Comparison of ENCODE assay signal across 1 cellular context in the genomic region with DNA sequence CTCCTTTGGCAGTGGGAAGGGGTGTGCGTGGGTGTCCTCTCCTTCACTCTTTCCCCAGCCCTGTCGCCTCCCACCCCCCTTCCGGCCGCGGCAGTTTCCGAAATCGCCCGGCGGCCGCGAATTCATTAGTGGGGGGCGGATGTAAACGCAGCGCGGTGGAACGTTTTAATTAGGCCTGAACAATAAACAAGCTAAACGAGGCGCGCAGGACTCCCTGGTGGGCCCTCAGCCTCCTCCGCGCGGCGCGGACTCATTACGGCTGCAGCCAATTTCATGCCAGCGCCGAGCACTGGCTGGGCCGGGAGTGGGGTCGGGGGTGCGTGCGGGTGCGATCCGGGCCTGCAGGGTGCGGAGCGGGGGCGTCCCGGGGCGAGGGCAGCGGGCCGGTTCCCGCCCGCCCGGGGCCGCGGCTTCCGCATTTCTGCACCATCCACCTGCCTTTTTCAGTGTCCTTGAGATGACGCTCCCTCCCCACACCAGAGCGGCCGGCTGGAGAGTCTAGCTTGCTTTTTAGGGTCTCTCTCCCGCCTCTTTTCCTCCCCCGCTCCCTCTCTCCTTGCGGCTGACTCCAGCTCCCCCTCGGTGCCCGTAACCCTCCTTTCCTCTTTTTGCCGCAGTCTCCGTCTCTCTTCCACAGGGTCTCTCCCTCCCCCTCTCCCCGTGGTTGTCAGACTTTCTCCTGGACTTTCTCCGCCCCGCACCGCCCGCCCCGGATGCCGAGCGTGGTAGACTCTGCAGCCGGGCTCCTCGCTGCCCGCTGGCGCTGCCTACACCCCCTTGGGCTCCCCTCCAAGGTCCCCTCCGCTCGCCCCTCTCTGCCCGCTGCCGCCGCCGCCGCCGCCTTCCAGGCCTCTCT.
TF ChIP-seq lines count a peak whose summit lies in the region.

A gene (minus strand): TSS at position 644 of the 856 bp plus-strand sequence.

TF ChIP-seq in GM12878, 131 proteins besides CTCF, POLR2A, EP300 and RAD21 (continued from another document and continues in another):
- TF ChIP-seq, protein P1, sequence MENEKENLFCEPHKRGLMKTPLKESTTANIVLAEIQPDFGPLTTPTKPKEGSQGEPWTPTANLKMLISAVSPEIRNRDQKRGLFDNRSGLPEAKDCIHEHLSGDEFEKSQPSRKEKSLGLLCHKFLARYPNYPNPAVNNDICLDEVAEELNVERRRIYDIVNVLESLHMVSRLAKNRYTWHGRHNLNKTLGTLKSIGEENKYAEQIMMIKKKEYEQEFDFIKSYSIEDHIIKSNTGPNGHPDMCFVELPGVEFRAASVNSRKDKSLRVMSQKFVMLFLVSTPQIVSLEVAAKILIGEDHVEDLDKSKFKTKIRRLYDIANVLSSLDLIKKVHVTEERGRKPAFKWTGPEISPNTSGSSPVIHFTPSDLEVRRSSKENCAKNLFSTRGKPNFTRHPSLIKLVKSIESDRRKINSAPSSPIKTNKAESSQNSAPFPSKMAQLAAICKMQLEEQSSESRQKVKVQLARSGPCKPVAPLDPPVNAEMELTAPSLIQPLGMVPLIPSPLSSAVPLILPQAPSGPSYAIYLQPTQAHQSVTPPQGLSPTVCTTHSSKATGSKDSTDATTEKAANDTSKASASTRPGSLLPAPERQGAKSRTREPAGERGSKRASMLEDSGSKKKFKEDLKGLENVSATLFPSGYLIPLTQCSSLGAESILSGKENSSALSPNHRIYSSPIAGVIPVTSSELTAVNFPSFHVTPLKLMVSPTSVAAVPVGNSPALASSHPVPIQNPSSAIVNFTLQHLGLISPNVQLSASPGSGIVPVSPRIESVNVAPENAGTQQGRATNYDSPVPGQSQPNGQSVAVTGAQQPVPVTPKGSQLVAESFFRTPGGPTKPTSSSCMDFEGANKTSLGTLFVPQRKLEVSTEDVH (IDR thresholded peaks at IDR 0.05; ENCODE audit: low read depth, partially characterized antibody), result no peak
- TF ChIP-seq SUZ12 (IDR thresholded peaks at IDR 0.05; ENCODE audit: unreplicated experiment) (no peak), GABPA (IDR thresholded peaks at IDR 0.05; ENCODE audit: low read depth) (no peak), NFXL1 (IDR thresholded peaks at IDR 0.05; ENCODE audit: borderline replicate concordance) (no peak), TCF12 (IDR thresholded peaks at IDR 0.05; ENCODE audit: low read depth, low read length) (no peak), FOS (IDR thresholded peaks at IDR 0.05; ENCODE audit: borderline replicate concordance, extremely low read depth, insufficient read length) (no peak), YY1 (IDR thresholded peaks at IDR 0.05; ENCODE audit: low read depth, low read length) (no peak), HDAC2 (IDR thresholded peaks at IDR 0.05) (no peak), BCL11A (IDR thresholded peaks at IDR 0.05; ENCODE audit: low read depth, low read length) (peak; percentile 97), FOXK2 (IDR thresholded peaks at IDR 0.05) (no peak; the same call in 1 of the 2 replicates), RUNX3 (IDR thresholded peaks at IDR 0.05; ENCODE audit: low read length) (no peak), ZBED1 (IDR thresholded peaks at IDR 0.05; ENCODE audit: borderline replicate concordance) (no peak; the same call in 1 of the 2 replicates), BACH1 (IDR thresholded peaks at IDR 0.05; ENCODE audit: borderline replicate concordance) (peak; percentile 71), HDGF (IDR thresholded peaks at IDR 0.05) (peak; percentile 78), BRCA1 (IDR thresholded peaks at IDR 0.05; ENCODE audit: low read depth, low read length) (no peak), CBFB (IDR thresholded peaks at IDR 0.05; ENCODE audit: low read depth) (no peak), MYB (IDR thresholded peaks at IDR 0.05; ENCODE audit: borderline replicate concordance, low read depth, low read length) (no peak), SREBF1 (IDR thresholded peaks at IDR 0.05; ENCODE audit: low read length) (no peak), BHLHE40 (IDR thresholded peaks at IDR 0.05; ENCODE audit: borderline replicate concordance in 1 of 2, low read depth in 2 of 2, low read length in 1 of 2) (peak in 1 of 2 experiments; percentile 58; a peak in 2 of 4 replicates), ZZZ3 (IDR thresholded peaks at IDR 0.05; ENCODE audit: control insufficient read depth, insufficient read length, low read depth) (no peak), CHD2 (IDR thresholded peaks at IDR 0.05; ENCODE audit: borderline replicate concordance, low read depth, low read length) (peak; percentile 44; the same call in 1 of the 2 replicates), GATAD2B (conservative IDR thresholded peaks at IDR 0.05; ENCODE audit: low read depth) (peak; percentile 94), NBN (IDR thresholded peaks at IDR 0.05) (peak; percentile 81), MXI1 (IDR thresholded peaks at IDR 0.05; ENCODE audit: low read depth, low read length) (peak; percentile 43; the same call in 1 of the 2 replicates), STAT1 (conservative IDR thresholded peaks at IDR 0.05) (no peak)
- TF ChIP-seq, protein P2, sequence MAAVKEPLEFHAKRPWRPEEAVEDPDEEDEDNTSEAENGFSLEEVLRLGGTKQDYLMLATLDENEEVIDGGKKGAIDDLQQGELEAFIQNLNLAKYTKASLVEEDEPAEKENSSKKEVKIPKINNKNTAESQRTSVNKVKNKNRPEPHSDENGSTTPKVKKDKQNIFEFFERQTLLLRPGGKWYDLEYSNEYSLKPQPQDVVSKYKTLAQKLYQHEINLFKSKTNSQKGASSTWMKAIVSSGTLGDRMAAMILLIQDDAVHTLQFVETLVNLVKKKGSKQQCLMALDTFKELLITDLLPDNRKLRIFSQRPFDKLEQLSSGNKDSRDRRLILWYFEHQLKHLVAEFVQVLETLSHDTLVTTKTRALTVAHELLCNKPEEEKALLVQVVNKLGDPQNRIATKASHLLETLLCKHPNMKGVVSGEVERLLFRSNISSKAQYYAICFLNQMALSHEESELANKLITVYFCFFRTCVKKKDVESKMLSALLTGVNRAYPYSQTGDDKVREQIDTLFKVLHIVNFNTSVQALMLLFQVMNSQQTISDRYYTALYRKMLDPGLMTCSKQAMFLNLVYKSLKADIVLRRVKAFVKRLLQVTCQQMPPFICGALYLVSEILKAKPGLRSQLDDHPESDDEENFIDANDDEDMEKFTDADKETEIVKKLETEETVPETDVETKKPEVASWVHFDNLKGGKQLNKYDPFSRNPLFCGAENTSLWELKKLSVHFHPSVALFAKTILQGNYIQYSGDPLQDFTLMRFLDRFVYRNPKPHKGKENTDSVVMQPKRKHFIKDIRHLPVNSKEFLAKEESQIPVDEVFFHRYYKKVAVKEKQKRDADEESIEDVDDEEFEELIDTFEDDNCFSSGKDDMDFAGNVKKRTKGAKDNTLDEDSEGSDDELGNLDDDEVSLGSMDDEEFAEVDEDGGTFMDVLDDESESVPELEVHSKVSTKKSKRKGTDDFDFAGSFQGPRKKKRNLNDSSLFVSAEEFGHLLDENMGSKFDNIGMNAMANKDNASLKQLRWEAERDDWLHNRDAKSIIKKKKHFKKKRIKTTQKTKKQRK (IDR thresholded peaks at IDR 0.05; ENCODE audit: low read depth, low read length), result no peak
- TF ChIP-seq, protein P3, sequence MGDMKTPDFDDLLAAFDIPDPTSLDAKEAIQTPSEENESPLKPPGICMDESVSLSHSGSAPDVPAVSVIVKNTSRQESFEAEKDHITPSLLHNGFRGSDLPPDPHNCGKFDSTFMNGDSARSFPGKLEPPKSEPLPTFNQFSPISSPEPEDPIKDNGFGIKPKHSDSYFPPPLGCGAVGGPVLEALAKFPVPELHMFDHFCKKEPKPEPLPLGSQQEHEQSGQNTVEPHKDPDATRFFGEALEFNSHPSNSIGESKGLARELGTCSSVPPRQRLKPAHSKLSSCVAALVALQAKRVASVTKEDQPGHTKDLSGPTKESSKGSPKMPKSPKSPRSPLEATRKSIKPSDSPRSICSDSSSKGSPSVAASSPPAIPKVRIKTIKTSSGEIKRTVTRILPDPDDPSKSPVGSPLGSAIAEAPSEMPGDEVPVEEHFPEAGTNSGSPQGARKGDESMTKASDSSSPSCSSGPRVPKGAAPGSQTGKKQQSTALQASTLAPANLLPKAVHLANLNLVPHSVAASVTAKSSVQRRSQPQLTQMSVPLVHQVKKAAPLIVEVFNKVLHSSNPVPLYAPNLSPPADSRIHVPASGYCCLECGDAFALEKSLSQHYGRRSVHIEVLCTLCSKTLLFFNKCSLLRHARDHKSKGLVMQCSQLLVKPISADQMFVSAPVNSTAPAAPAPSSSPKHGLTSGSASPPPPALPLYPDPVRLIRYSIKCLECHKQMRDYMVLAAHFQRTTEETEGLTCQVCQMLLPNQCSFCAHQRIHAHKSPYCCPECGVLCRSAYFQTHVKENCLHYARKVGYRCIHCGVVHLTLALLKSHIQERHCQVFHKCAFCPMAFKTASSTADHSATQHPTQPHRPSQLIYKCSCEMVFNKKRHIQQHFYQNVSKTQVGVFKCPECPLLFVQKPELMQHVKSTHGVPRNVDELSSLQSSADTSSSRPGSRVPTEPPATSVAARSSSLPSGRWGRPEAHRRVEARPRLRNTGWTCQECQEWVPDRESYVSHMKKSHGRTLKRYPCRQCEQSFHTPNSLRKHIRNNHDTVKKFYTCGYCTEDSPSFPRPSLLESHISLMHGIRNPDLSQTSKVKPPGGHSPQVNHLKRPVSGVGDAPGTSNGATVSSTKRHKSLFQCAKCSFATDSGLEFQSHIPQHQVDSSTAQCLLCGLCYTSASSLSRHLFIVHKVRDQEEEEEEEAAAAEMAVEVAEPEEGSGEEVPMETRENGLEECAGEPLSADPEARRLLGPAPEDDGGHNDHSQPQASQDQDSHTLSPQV (IDR thresholded peaks at IDR 0.05), result 0 out of 2 replicates have a peak, but pooled peaks have one; percentile 22
- TF ChIP-seq, protein P4, sequence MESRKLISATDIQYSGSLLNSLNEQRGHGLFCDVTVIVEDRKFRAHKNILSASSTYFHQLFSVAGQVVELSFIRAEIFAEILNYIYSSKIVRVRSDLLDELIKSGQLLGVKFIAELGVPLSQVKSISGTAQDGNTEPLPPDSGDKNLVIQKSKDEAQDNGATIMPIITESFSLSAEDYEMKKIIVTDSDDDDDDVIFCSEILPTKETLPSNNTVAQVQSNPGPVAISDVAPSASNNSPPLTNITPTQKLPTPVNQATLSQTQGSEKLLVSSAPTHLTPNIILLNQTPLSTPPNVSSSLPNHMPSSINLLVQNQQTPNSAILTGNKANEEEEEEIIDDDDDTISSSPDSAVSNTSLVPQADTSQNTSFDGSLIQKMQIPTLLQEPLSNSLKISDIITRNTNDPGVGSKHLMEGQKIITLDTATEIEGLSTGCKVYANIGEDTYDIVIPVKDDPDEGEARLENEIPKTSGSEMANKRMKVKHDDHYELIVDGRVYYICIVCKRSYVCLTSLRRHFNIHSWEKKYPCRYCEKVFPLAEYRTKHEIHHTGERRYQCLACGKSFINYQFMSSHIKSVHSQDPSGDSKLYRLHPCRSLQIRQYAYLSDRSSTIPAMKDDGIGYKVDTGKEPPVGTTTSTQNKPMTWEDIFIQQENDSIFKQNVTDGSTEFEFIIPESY (IDR thresholded peaks at IDR 0.05), result 0 out of 2 replicates have a peak, but pooled peaks have one; percentile 49
- TF ChIP-seq, protein P5, sequence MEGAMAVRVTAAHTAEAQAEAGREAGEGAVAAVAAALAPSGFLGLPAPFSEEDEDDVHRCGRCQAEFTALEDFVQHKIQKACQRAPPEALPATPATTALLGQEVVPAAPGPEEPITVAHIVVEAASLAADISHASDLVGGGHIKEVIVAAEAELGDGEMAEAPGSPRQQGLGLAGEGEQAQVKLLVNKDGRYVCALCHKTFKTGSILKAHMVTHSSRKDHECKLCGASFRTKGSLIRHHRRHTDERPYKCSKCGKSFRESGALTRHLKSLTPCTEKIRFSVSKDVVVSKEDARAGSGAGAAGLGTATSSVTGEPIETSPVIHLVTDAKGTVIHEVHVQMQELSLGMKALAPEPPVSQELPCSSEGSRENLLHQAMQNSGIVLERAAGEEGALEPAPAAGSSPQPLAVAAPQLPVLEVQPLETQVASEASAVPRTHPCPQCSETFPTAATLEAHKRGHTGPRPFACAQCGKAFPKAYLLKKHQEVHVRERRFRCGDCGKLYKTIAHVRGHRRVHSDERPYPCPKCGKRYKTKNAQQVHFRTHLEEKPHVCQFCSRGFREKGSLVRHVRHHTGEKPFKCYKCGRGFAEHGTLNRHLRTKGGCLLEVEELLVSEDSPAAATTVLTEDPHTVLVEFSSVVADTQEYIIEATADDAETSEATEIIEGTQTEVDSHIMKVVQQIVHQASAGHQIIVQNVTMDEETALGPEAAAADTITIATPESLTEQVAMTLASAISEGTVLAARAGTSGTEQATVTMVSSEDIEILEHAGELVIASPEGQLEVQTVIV (IDR thresholded peaks at IDR 0.05; ENCODE audit: borderline replicate concordance, partially characterized antibody), result no peak
- TF ChIP-seq, protein P6, sequence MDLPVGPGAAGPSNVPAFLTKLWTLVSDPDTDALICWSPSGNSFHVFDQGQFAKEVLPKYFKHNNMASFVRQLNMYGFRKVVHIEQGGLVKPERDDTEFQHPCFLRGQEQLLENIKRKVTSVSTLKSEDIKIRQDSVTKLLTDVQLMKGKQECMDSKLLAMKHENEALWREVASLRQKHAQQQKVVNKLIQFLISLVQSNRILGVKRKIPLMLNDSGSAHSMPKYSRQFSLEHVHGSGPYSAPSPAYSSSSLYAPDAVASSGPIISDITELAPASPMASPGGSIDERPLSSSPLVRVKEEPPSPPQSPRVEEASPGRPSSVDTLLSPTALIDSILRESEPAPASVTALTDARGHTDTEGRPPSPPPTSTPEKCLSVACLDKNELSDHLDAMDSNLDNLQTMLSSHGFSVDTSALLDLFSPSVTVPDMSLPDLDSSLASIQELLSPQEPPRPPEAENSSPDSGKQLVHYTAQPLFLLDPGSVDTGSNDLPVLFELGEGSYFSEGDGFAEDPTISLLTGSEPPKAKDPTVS (IDR thresholded peaks at IDR 0.05; ENCODE audit: low read depth, low read length), result no peak
- TF ChIP-seq, protein P7, sequence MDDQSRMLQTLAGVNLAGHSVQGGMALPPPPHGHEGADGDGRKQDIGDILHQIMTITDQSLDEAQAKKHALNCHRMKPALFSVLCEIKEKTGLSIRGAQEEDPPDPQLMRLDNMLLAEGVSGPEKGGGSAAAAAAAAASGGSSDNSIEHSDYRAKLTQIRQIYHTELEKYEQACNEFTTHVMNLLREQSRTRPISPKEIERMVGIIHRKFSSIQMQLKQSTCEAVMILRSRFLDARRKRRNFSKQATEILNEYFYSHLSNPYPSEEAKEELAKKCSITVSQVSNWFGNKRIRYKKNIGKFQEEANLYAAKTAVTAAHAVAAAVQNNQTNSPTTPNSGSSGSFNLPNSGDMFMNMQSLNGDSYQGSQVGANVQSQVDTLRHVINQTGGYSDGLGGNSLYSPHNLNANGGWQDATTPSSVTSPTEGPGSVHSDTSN (IDR thresholded peaks at IDR 0.05; ENCODE audit: insufficient replicate concordance, low read depth, low read length), result no peak
